ENCODE assay signal across 12 cellular contexts in genomic region chr7:27898735-27899134, GRCh38.
"Had no signal": no experiment of that assay in that cellular context is flagged by ENCODE, and none has a peak within 500 bp of the region (broad histone marks: within the 10 kb centered on the region; RNA-seq: fewer than 3 reads in every experiment).

No MANE protein-coding gene starts in this region.

- ATAC-seq: lower lobe of right lung had no signal

- H3K9me3 Mint-ChIP-seq: activated T-helper 1 cell treated with anti-CD3 and anti-CD28 coated beads, Interleukin-12 subunit alpha, Interleukin-12 subunit beta, Interleukin-2, Interleukin-4 antibody, amounts not matched to agents 30 ng/mL and 10 ng/mL and 1 ng/mL, durations not matched to agents 14 hours and 24 hours and 36 hours; T-helper 2 cell treated with Interferon-gamma antibody and Interleukin-4, amounts not matched to agents 5 μg/mL and 100 μg/mL, for 36 hours had no signal

- H3K27me3 ChIP-seq: adrenal gland, transverse colon had no signal

- H3K27ac ChIP-seq: lower lobe of right lung, transverse colon had no signal

- H3K27ac Mint-ChIP-seq: activated T-helper 1 cell treated with anti-CD3 and anti-CD28 coated beads, Interleukin-12 subunit alpha, Interleukin-12 subunit beta, Interleukin-2, Interleukin-4 antibody, amounts not matched to agents 30 ng/mL and 10 ng/mL and 1 ng/mL, durations not matched to agents 14 hours and 24 hours and 36 hours; T-helper 2 cell treated with Interferon-gamma antibody and Interleukin-4, amounts not matched to agents 5 μg/mL and 100 μg/mL, for 36 hours had no signal

- H3K9me3 ChIP-seq: adrenal gland, lower lobe of right lung, transverse colon had no signal

- DNase-seq: activated CD4-positive, alpha-beta T cell treated with anti-CD3 and anti-CD28 coated beads for 4 hours; activated naive CD4-positive, alpha-beta T cell; caudate nucleus; hypothalamus; lower lobe of right lung; stimulated activated CD4-positive, alpha-beta T cell treated with anti-CD3 and anti-CD28 coated beads, Interleukin-15, amount 100 ng/mL, for 24 hours; substantia nigra; SW 1271; transverse colon had no signal

- H3K36me3 ChIP-seq: adrenal gland, transverse colon had no signal

- H3K4me3 Mint-ChIP-seq: activated T-helper 1 cell treated with anti-CD3 and anti-CD28 coated beads, Interleukin-12 subunit alpha, Interleukin-12 subunit beta, Interleukin-2, Interleukin-4 antibody, amounts not matched to agents 30 ng/mL and 10 ng/mL and 1 ng/mL, durations not matched to agents 14 hours and 24 hours and 36 hours; T-helper 2 cell treated with Interferon-gamma antibody and Interleukin-4, amounts not matched to agents 5 μg/mL and 100 μg/mL, for 36 hours had no signal

- H3K4me3 ChIP-seq: adrenal gland, lower lobe of right lung, transverse colon had no signal
